ENCODE assay signal across 8 cellular contexts in the genomic region with DNA sequence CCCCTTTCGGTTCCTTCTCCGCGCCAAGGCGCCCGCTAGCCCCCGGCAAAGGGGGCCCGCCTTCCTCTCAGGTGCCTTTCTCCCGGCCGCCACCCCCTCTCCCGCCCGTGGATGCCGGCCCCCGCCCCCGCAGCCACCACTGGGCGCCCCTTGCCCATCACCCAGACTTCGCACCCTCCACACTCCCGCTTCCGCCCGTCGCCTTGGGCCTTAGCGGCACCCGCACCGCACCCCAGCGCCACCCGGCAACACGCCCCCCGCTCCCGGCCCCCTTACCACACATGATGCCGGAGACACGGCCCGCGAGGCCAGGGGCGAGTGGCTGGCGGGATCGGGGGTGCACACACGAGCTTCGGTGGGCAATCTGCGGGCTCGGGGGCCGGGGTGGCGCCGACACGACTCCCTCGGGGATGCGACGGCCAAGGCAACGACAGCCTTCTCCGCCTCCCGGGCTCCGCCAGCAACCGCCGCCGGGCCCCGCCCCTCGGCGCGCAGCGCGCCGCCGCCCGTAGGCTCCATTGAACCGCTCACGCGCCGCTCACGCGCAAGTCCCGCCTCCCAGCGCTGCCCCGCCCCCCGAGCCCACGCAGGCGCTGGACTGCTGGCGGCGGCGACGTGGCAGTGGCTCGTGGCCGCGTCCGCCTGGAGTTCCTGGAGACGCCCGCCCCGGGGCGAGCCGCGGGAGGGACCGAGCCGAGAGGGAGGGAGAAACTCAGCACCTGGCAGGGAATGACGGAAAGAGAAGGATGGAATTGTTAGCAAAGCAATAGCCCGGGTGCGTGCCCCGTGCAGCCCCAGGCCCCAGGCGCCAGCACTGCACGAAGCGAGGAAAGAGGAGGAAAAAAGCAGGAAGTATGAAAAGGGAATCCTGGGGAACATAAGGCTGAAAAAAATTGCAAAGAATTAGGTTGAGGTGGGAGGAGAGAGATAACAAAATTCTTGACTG.
DNase-seq lines count a peak whose midpoint lies in the region; ATAC-seq lines count a peak whose summit lies in the region.

A gene (minus strand): TSS at position 439 of the 946 bp plus-strand sequence. CDS start 156 bp downstream, at position 283.

- DNase-seq in AG08396 (ENCODE audit: low spot score) (peak; percentile 98), NCI-H345 treated with DMSO at 0.1 percent for 48 hours (lab: John Stamatoyannopoulos, UW; ENCODE audit: unreplicated experiment) (peak; percentile 70), islet precursor cell (peak; percentile 97)
- DNase-seq in activated CD4-positive, CD25-positive, alpha-beta regulatory T cell treated with anti-CD3 and anti-CD28 coated beads, Interleukin-2, amount 50 U/mL, for 16 hours (ENCODE audit: low read depth, low spot score) = peak; percentile 80
- peak; percentile 88 for DNase-seq in central memory CD4-positive, alpha-beta T cell
- DNase-seq in stimulated activated CD4-positive, alpha-beta T cell treated with anti-CD3 and anti-CD28 coated beads, Interleukin-12 subunit alpha, Interleukin-12 subunit beta, amount 100 ng/mL, for 4 hours = peak; percentile 92

- peak; percentile 85 for ATAC-seq in GM19025 (IDR thresholded peaks at IDR 0.05; ENCODE audit: low read depth, unreplicated experiment)
- ATAC-seq in HG03280 (IDR thresholded peaks at IDR 0.05; ENCODE audit: unreplicated experiment) = peak; percentile 90

Comparison
In these comparisons a context has a peak if more than half of its experiments do, and no peak if none do; other contexts are left out.
1. Peak in every context shown above with its lines: DNase-seq and ATAC-seq.